13 cellular contexts compared by ENCODE assay signal in the genomic region with DNA sequence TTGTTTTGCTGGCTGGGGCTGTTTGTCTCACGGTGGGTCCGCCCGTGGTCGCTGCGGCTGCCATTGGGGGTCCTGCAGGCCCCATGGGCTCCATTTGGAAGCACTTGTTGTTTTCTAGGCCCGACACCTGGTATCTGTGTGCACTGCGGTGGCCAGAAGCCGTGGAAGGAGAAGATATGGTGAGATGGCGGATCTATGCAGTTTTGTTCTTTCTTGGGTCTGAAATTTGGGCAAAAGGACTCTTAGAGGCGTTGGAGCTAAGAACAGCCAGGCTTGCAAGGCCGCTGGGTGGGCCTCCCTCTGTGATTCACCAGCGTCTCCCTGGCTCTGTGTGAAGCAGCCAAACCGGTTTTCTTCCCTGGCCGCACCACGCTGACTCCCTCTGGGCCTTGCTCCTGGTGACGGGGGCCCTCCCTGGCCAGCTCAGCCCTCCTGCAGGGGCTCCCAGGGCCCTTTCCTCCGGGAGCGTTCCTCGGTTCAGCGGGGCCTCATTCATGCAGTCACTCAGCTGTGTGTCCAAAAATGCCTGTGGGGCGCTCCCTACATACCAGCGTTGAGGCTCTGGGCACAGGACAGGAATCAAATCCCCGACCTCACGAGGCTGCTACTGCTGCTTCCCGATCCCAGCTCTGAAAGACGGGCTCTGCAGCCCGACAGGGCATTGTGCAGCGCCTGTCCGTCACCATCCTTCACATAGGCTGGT.
DNase-seq lines count a peak whose midpoint lies in the region; TF ChIP-seq lines count a peak whose summit lies in the region.
"Had no signal": no experiment of that assay in that cellular context is flagged by ENCODE, and none has a peak within 500 bp of the region (broad histone marks: within the 10 kb centered on the region; RNA-seq: fewer than 3 reads in every experiment).

No MANE protein-coding gene starts in this region.

- H3K27ac ChIP-seq in colonic mucosa (no peak overlapping the region), mesenchymal stem cell (ENCODE audit: low read length, poor library complexity, severe bottlenecking) (no peak overlapping the region), transverse colon (no peak overlapping the region)
- H3K27ac ChIP-seq: 22Rv1 had no signal

- H2AK5ac ChIP-seq in mesenchymal stem cell (ENCODE audit: low read length, severe bottlenecking): peak overlapping the region; percentile 51

- TF ChIP-seq EP300 in transverse colon (IDR thresholded peaks at IDR 0.05; ENCODE audit: low read depth): no peak

- WGBS in mesenchymal stem cell: 61% methylated on average over 29 of the region's 29 CpGs
- 54% methylated on average over 24 of the region's 29 CpGs; no CpG with 5 or more reads in 1 of the 2 donors for WGBS in transverse colon (ENCODE audit: low coverage in 1 of 2), 2 donors

- H3K23ac ChIP-seq in mesenchymal stem cell (ENCODE audit: low read length in 2 of 2): no peak overlapping the region

- H3K9me3 ChIP-seq in colonic mucosa (no peaks in the 10 kb centered on the region), mesenchymal stem cell (ENCODE audit: control insufficient read depth, low read length) (no peaks in the 10 kb centered on the region), transverse colon (no peaks in the 10 kb centered on the region)

- H3K14ac ChIP-seq in mesenchymal stem cell (ENCODE audit: low read length in 2 of 2): no peak overlapping the region

- in situ Hi-C loops in transverse colon (cut with MboI; ENCODE audit: low pct_ligation_motif_present in 1 of 4, low pct_unique_long_range_greater_than_20kb in 1 of 4, low sequenced_read_pairs in 3 of 4): no loop called here

- no peak overlapping the region for H2BK5ac ChIP-seq in mesenchymal stem cell (ENCODE audit: low read depth, low read length, poor library complexity, severe bottlenecking)

- no peak for TF ChIP-seq POLR2A in transverse colon (IDR thresholded peaks at IDR 0.05)

- no peak overlapping the region for H3K4ac ChIP-seq in mesenchymal stem cell (ENCODE audit: low read depth in 1 of 2, low read length in 2 of 2)

- TF ChIP-seq CTCF in colonic mucosa (IDR thresholded peaks at IDR 0.05): no peak
- no peak for TF ChIP-seq CTCF in transverse colon (IDR thresholded peaks at IDR 0.05)

- H3K18ac ChIP-seq in mesenchymal stem cell (ENCODE audit: low read depth in 1 of 2, low read length in 2 of 2): no peak overlapping the region

- no peak overlapping the region for H2BK120ac ChIP-seq in mesenchymal stem cell (ENCODE audit: low read depth, low read length)

- H3K27me3 ChIP-seq in colonic mucosa (no peaks in the 10 kb centered on the region), mesenchymal stem cell (ENCODE audit: control insufficient read depth in 1 of 2, insufficient read depth in 1 of 2, low read length in 2 of 2) (no peaks in the 10 kb centered on the region), transverse colon (no peaks in the 10 kb centered on the region)

- H4K91ac ChIP-seq in mesenchymal stem cell (ENCODE audit: low read length): no peak overlapping the region

- intact Hi-C loops in colonic mucosa (cut with DNase I): no loop called here
- intact Hi-C loops in transverse colon (cut with DNase I; ENCODE audit: low total_unique reads): no loop called here

- no peak overlapping the region for H3K4me2 ChIP-seq in mesenchymal stem cell (ENCODE audit: low read length, poor library complexity, severe bottlenecking)

- H3K36me3 ChIP-seq in colonic mucosa (no peaks in the 10 kb centered on the region), mesenchymal stem cell (ENCODE audit: control insufficient read depth in 1 of 2, insufficient read depth in 2 of 2, low read depth in 1 of 2, low read length in 2 of 2) (no peaks in the 10 kb centered on the region), transverse colon (no peaks in the 10 kb centered on the region)

- H2BK12ac ChIP-seq in mesenchymal stem cell (ENCODE audit: low read length in 2 of 2): no peak overlapping the region

- H3K4me1 ChIP-seq in colonic mucosa (no peaks in the 10 kb centered on the region), mesenchymal stem cell (ENCODE audit: control insufficient read depth, insufficient read depth, low read depth, low read length) (peaks cover 38% of the 10 kb centered on the region), transverse colon (peaks cover 0 to 12% (median 7%) of the 10 kb centered on the region in 4 donors)

- H4K8ac ChIP-seq in mesenchymal stem cell (ENCODE audit: low read length): no peak overlapping the region

- H2AFZ ChIP-seq in mesenchymal stem cell (ENCODE audit: low read depth, low read length): no peak overlapping the region

- H3K9ac ChIP-seq in colonic mucosa (ENCODE audit: low read depth in 2 of 2, low read length in 2 of 2) (peak overlapping the region in 1 of 2 donors; percentile 10), mesenchymal stem cell (ENCODE audit: low read length) (no peak overlapping the region)

- H3K79me1 ChIP-seq in mesenchymal stem cell (replicated peaks; ENCODE audit: low read length, poor library complexity, severe bottlenecking): no peaks in the 10 kb centered on the region

- H2BK15ac ChIP-seq in mesenchymal stem cell (ENCODE audit: low read depth, poor library complexity, severe bottlenecking): no peak overlapping the region

- H3K4me3 ChIP-seq in colonic mucosa: no peak overlapping the region
- H3K4me3 ChIP-seq in mesenchymal stem cell (ENCODE audit: insufficient read depth in 1 of 2, low read depth in 1 of 2, low read length in 2 of 2): no peak overlapping the region
- no peak overlapping the region for H3K4me3 ChIP-seq in transverse colon

- DNase-seq in DMS53 (lab: John Stamatoyannopoulos, UW): peak; percentile 55
- DNase-seq in DMS53 treated with DMSO at 0.1 percent for 48 hours (lab: John Stamatoyannopoulos, UW; ENCODE audit: unreplicated experiment): no peak
- peak; percentile 79 for DNase-seq in colonic mucosa
- DNase-seq in mesenchymal stem cell: no peak
- peak; percentile 78 for DNase-seq in transverse colon
- DNase-seq in activated CD4-positive, alpha-beta T cell treated with anti-CD3 and anti-CD28 coated beads for 1 hour: no peak
- DNase-seq in SW480 (ENCODE audit: low spot score): no peak
- DNase-seq in HuH-7.5 (ENCODE audit: low spot score): no peak
- DNase-seq: activated T-cell treated with anti-CD3 and anti-CD28 coated beads, Interleukin-2, amount 50 U/mL, for 4 hours; anterior cingulate cortex; natural killer cell; NCI-H2081 treated with DMSO at 0.1 percent for 48 hours had no signal

Comparison
In these comparisons a context has a peak if more than half of its experiments do, and no peak if none do; other contexts are left out.
1. DNase-seq: peak in DMS53 (single experiment), colonic mucosa (single experiment) and transverse colon (single experiment); none in DMS53 treated with DMSO at 0.1 percent for 48 hours (single experiment), mesenchymal stem cell (single experiment), activated CD4-positive, alpha-beta T cell treated with anti-CD3 and anti-CD28 coated beads for 1 hour (single experiment), SW480 (single experiment) and HuH-7.5 (single experiment).